In genomic region chr13:52084971-52085370, GRCh38 we compare ENCODE assay signal across 16 cellular contexts. TPM values are rescaled to one million over a fixed set of nuclear protein-coding genes. Genes with fewer than 3 reads are reported as not detected.
DNase-seq lines count a peak whose midpoint lies in the region; ATAC-seq and TF ChIP-seq lines count a peak whose summit lies in the region.
"Had no signal": no experiment of that assay in that cellular context is flagged by ENCODE, and none has a peak within 500 bp of the region (broad histone marks: within the 10 kb centered on the region; RNA-seq: fewer than 3 reads in every experiment).

No MANE protein-coding gene starts in this region.

- DNase-seq in activated CD4-positive, alpha-beta T cell treated with anti-CD3 and anti-CD28 coated beads, Interleukin-2, amount 10 ng/mL, durations not matched to agents 24 days and 14 days = peak; percentile 22
- DNase-seq in activated CD4-positive, alpha-beta T cell treated with anti-CD3 and anti-CD28 coated beads, Interleukin-2, amount 10 ng/mL, durations not matched to agents 7 days and 5 days = no peak
- DNase-seq in epithelial cell of prostate (ENCODE audit: low read depth, low spot score) = peak; percentile 71
- peak; percentile 55 for DNase-seq in myocyte (ENCODE audit: low read depth)
- DNase-seq in natural killer cell = no peak
- DNase-seq: AML-193; Caco-2; CD4-positive, alpha-beta T cell; GDM1; H9 had no signal

- POLR2A ChIA-PET in activated CD4-positive, alpha-beta T cell treated with anti-CD3 and anti-CD28 coated beads, Interleukin-2, amount 10 ng/mL, durations not matched to agents 7 days and 5 days (lab: Charles Lee) = no interaction called here

- intact Hi-C loops in activated CD4-positive, alpha-beta T cell treated with anti-CD3 and anti-CD28 coated beads, Interleukin-2, amount 10 ng/mL, durations not matched to agents 24 days and 14 days (cut with micrococcal nuclease) = no loop called here
- intact Hi-C loops in natural killer cell (cut with micrococcal nuclease) = no loop called here

- H3K4me1 Mint-ChIP-seq in activated CD4-positive, alpha-beta T cell treated with anti-CD3 and anti-CD28 coated beads, Interleukin-2, amount 10 ng/mL, durations not matched to agents 24 days and 14 days = no peaks in the 10 kb centered on the region
- H3K4me1 Mint-ChIP-seq in activated CD4-positive, alpha-beta T cell treated with anti-CD3 and anti-CD28 coated beads, Interleukin-2, amount 10 ng/mL, durations not matched to agents 7 days and 5 days = no peaks in the 10 kb centered on the region
- no peaks in the 10 kb centered on the region for H3K4me1 Mint-ChIP-seq in natural killer cell
- H3K4me1 Mint-ChIP-seq: H9 had no signal

- H3K27ac Mint-ChIP-seq in activated CD4-positive, alpha-beta T cell treated with anti-CD3 and anti-CD28 coated beads, Interleukin-2, amount 10 ng/mL, durations not matched to agents 24 days and 14 days = no peak overlapping the region
- no peak overlapping the region for H3K27ac Mint-ChIP-seq in activated CD4-positive, alpha-beta T cell treated with anti-CD3 and anti-CD28 coated beads, Interleukin-2, amount 10 ng/mL, durations not matched to agents 7 days and 5 days
- H3K27ac Mint-ChIP-seq in natural killer cell = no peak overlapping the region
- H3K27ac Mint-ChIP-seq: CD4-positive, alpha-beta T cell; H9 had no signal

- TF ChIP-seq CTCF in natural killer cell (IDR thresholded peaks at IDR 0.05) = no peak

- peak overlapping the region; percentile 68 for H3K27ac ChIP-seq in epithelial cell of prostate
- H3K27ac ChIP-seq: 22Rv1, A549, C4-2B had no signal

- no peak for ATAC-seq in HG02884 (IDR thresholded peaks at IDR 0.05; ENCODE audit: unreplicated experiment)
- ATAC-seq in natural killer cell = no peak
- ATAC-seq in GM21423 (IDR thresholded peaks at IDR 0.05; ENCODE audit: unreplicated experiment) = no peak
- ATAC-seq: A549, HepG2 had no signal

- H3K4me3 Mint-ChIP-seq in activated CD4-positive, alpha-beta T cell treated with anti-CD3 and anti-CD28 coated beads, Interleukin-2, amount 10 ng/mL, durations not matched to agents 24 days and 14 days = no peak overlapping the region
- no peak overlapping the region for H3K4me3 Mint-ChIP-seq in activated CD4-positive, alpha-beta T cell treated with anti-CD3 and anti-CD28 coated beads, Interleukin-2, amount 10 ng/mL, durations not matched to agents 7 days and 5 days
- no peak overlapping the region for H3K4me3 Mint-ChIP-seq in natural killer cell
- H3K4me3 Mint-ChIP-seq: CD4-positive, alpha-beta T cell; H9 had no signal

- CTCF ChIA-PET in activated CD4-positive, alpha-beta T cell treated with anti-CD3 and anti-CD28 coated beads, Interleukin-2, amount 10 ng/mL, durations not matched to agents 7 days and 5 days (lab: Charles Lee) = no interaction called here

- H3K27me3 Mint-ChIP-seq in activated CD4-positive, alpha-beta T cell treated with anti-CD3 and anti-CD28 coated beads, Interleukin-2, amount 10 ng/mL, durations not matched to agents 24 days and 14 days = peaks cover 3% of the 10 kb centered on the region
- no peaks in the 10 kb centered on the region for H3K27me3 Mint-ChIP-seq in activated CD4-positive, alpha-beta T cell treated with anti-CD3 and anti-CD28 coated beads, Interleukin-2, amount 10 ng/mL, durations not matched to agents 7 days and 5 days
- peaks cover 6 to 18% of the 10 kb centered on the region in 2 donors for H3K27me3 Mint-ChIP-seq in natural killer cell (ENCODE audit: low read depth in 2 of 2)
- H3K27me3 Mint-ChIP-seq: CD4-positive, alpha-beta T cell had no signal

- H3K9me3 Mint-ChIP-seq in activated CD4-positive, alpha-beta T cell treated with anti-CD3 and anti-CD28 coated beads, Interleukin-2, amount 10 ng/mL, durations not matched to agents 24 days and 14 days = no peaks in the 10 kb centered on the region
- H3K9me3 Mint-ChIP-seq in activated CD4-positive, alpha-beta T cell treated with anti-CD3 and anti-CD28 coated beads, Interleukin-2, amount 10 ng/mL, durations not matched to agents 7 days and 5 days = no peaks in the 10 kb centered on the region
- no peaks in the 10 kb centered on the region for H3K9me3 Mint-ChIP-seq in natural killer cell
- H3K9me3 Mint-ChIP-seq: CD4-positive, alpha-beta T cell; H9 had no signal

- H3K36me3 Mint-ChIP-seq in activated CD4-positive, alpha-beta T cell treated with anti-CD3 and anti-CD28 coated beads, Interleukin-2, amount 10 ng/mL, durations not matched to agents 24 days and 14 days (ENCODE audit: low read depth) = no peaks in the 10 kb centered on the region
- H3K36me3 Mint-ChIP-seq in activated CD4-positive, alpha-beta T cell treated with anti-CD3 and anti-CD28 coated beads, Interleukin-2, amount 10 ng/mL, durations not matched to agents 7 days and 5 days (ENCODE audit: low read depth) = no peaks in the 10 kb centered on the region
- no peaks in the 10 kb centered on the region for H3K36me3 Mint-ChIP-seq in natural killer cell

RNA-seq across cellular contexts. Expression of gene NEK5, which starts 43.9 kb away (rescaled TPM):
- not detected in 2 replicates for total RNA-seq in activated CD4-positive, alpha-beta T cell treated with anti-CD3 and anti-CD28 coated beads, Interleukin-2, amount 10 ng/mL, durations not matched to agents 24 days and 14 days
- total RNA-seq in activated CD4-positive, alpha-beta T cell treated with anti-CD3 and anti-CD28 coated beads, Interleukin-2, amount 10 ng/mL, durations not matched to agents 7 days and 5 days = not detected
- total RNA-seq in myocyte = 0.16 TPM in 1 of 2 replicates, not detected in the other
- 0.19 TPM for polyA plus RNA-seq in myocyte (2012)
- under 1 TPM in 1 of 3 donors, not detected in 2; 0.13 TPM for total RNA-seq in natural killer cell

Comparison
In these comparisons a context has a peak if more than half of its experiments do, and no peak if none do; other contexts are left out.
1. DNase-seq: peak in activated CD4-positive, alpha-beta T cell treated with anti-CD3 and anti-CD28 coated beads, Interleukin-2, amount 10 ng/mL, durations not matched to agents 24 days and 14 days (single experiment), epithelial cell of prostate (single experiment) and myocyte (single experiment); none in activated CD4-positive, alpha-beta T cell treated with anti-CD3 and anti-CD28 coated beads, Interleukin-2, amount 10 ng/mL, durations not matched to agents 7 days and 5 days (single experiment) and natural killer cell (single experiment).